8 cellular contexts compared by ENCODE assay signal in genomic region chr12:48795550-48796455, GRCh38. TPM values are rescaled to one million over a fixed set of nuclear protein-coding genes. Genes with fewer than 3 reads are reported as not detected.
DNase-seq lines count a peak whose midpoint lies in the region; ATAC-seq lines count a peak whose summit lies in the region.

No MANE protein-coding gene starts in this region.

- H3K4me1 Mint-ChIP-seq in stimulated activated effector memory CD8-positive, alpha-beta T cell treated with anti-CD3 and anti-CD28 coated beads, Interleukin-12 subunit alpha, Interleukin-12 subunit beta, amount 100 ng/mL, for 72 hours, result peaks cover 9% of the 10 kb centered on the region

- no peaks in the 10 kb centered on the region for H3K9me3 Mint-ChIP-seq in stimulated activated effector memory CD8-positive, alpha-beta T cell treated with anti-CD3 and anti-CD28 coated beads, Interleukin-12 subunit alpha, Interleukin-12 subunit beta, amount 100 ng/mL, for 72 hours

- no peaks in the 10 kb centered on the region for H3K9me3 ChIP-seq in effector memory CD4-positive, alpha-beta T cell (ENCODE audit: control insufficient read depth, low read length)

- in situ Hi-C loops in Caki2 (cut with HindIII; ENCODE audit: low pct_unique_long_range_greater_than_20kb, low sequenced_read_pairs), result no loop called here

- DNase-seq in Caki2 (ENCODE audit: low read depth) (peak; percentile 78), NCI-H526 treated with DMSO at 0.1 percent for 48 hours (lab: John Stamatoyannopoulos, UW) (peak; percentile 54), lung microvascular endothelial cell (ENCODE audit: low read depth in 2 of 2) (peak; percentile 81)
- peak; percentile 35 to 38 for DNase-seq in activated CD4-positive, alpha-beta T cell treated with anti-CD3 and anti-CD28 coated beads, Interleukin-2, amount 50 U/mL, for 24 hours (ENCODE audit: low read depth in 1 of 2, low spot score in 1 of 2)
- DNase-seq in effector memory CD4-positive, alpha-beta T cell, result peak; percentile 21 to 39 (median 22)
- DNase-seq in stimulated activated effector memory CD8-positive, alpha-beta T cell treated with anti-CD3 and anti-CD28 coated beads, Interleukin-12 subunit alpha, Interleukin-12 subunit beta, amount 100 ng/mL, for 72 hours (ENCODE audit: low spot score in 2 of 2), result peak; percentile 49 to 77

- H3K36me3 ChIP-seq in effector memory CD4-positive, alpha-beta T cell (ENCODE audit: control insufficient read depth, insufficient read depth, low read length), result no peaks in the 10 kb centered on the region

- no peak overlapping the region for H3K4me3 Mint-ChIP-seq in stimulated activated effector memory CD8-positive, alpha-beta T cell treated with anti-CD3 and anti-CD28 coated beads, Interleukin-12 subunit alpha, Interleukin-12 subunit beta, amount 100 ng/mL, for 72 hours

- H3K36me3 Mint-ChIP-seq in stimulated activated effector memory CD8-positive, alpha-beta T cell treated with anti-CD3 and anti-CD28 coated beads, Interleukin-12 subunit alpha, Interleukin-12 subunit beta, amount 100 ng/mL, for 72 hours, result no peaks in the 10 kb centered on the region

- no peak overlapping the region for H3K27ac Mint-ChIP-seq in stimulated activated effector memory CD8-positive, alpha-beta T cell treated with anti-CD3 and anti-CD28 coated beads, Interleukin-12 subunit alpha, Interleukin-12 subunit beta, amount 100 ng/mL, for 72 hours

- H3K4me1 ChIP-seq in effector memory CD4-positive, alpha-beta T cell (ENCODE audit: control insufficient read depth, insufficient read depth, low read length, poor library complexity, severe bottlenecking), result no peaks in the 10 kb centered on the region

- no peaks in the 10 kb centered on the region for H3K27me3 ChIP-seq in effector memory CD4-positive, alpha-beta T cell (replicated peaks; ENCODE audit: control insufficient read depth, insufficient read depth, low read length, poor library complexity, severe bottlenecking)

- H3K4me3 ChIP-seq in effector memory CD4-positive, alpha-beta T cell (ENCODE audit: insufficient read depth, low read depth, low read length, poor library complexity, severe bottlenecking), result no peak overlapping the region

- H3K27ac ChIP-seq in effector memory CD4-positive, alpha-beta T cell (ENCODE audit: insufficient read depth, low read length, poor library complexity, severe bottlenecking), result no peak overlapping the region

- ATAC-seq in HG03175 (IDR thresholded peaks at IDR 0.05; ENCODE audit: unreplicated experiment), result peak; percentile 50
- peak; percentile 63 for ATAC-seq in stimulated activated effector memory CD8-positive, alpha-beta T cell treated with anti-CD3 and anti-CD28 coated beads, Interleukin-12 subunit alpha, Interleukin-12 subunit beta, amount 100 ng/mL, for 72 hours
- no peak for ATAC-seq in GM21390 (IDR thresholded peaks at IDR 0.05; ENCODE audit: unreplicated experiment)

RNA-seq across cellular contexts. Expression of gene ADCY6, which starts 6.9 kb away (rescaled TPM):
- 65.4 and 76.6 TPM in 2 replicates for total RNA-seq in Caki2 (2014; rRNA removed; shearing (Covaris generic); ENCODE audit: low replicate concordance)
- total RNA-seq in lung microvascular endothelial cell, result 22.9 and 36.3 TPM in 2 replicates

RNA-seq across cellular contexts. Expression of gene CACNB3, which starts 22.5 kb away (rescaled TPM):
- total RNA-seq in Caki2 (2014; rRNA removed; shearing (Covaris generic); ENCODE audit: low replicate concordance), result 27.9 and 32.8 TPM in 2 replicates
- 6.2 and 7.0 TPM in 2 replicates for total RNA-seq in lung microvascular endothelial cell

RNA-seq across cellular contexts. Expression of gene DDX23, which starts 56.2 kb away (rescaled TPM):
- 89.5 and 94.4 TPM in 2 replicates for total RNA-seq in Caki2 (2014; rRNA removed; shearing (Covaris generic); ENCODE audit: low replicate concordance)
- 50.8 and 72.4 TPM in 2 replicates for total RNA-seq in lung microvascular endothelial cell

Comparison
In these comparisons a context has a peak if more than half of its experiments do, and no peak if none do; other contexts are left out.
1. DNase-seq: peak in every context shown above with its lines; median percentile 81 in lung microvascular endothelial cell; 78 in Caki2; 63 in stimulated activated effector memory CD8-positive, alpha-beta T cell treated with anti-CD3 and anti-CD28 coated beads, Interleukin-12 subunit alpha, Interleukin-12 subunit beta, amount 100 ng/mL, for 72 hours; 54 in NCI-H526 treated with DMSO at 0.1 percent for 48 hours; 36 in activated CD4-positive, alpha-beta T cell treated with anti-CD3 and anti-CD28 coated beads, Interleukin-2, amount 50 U/mL, for 24 hours; 22 in effector memory CD4-positive, alpha-beta T cell.